In the genomic region with DNA sequence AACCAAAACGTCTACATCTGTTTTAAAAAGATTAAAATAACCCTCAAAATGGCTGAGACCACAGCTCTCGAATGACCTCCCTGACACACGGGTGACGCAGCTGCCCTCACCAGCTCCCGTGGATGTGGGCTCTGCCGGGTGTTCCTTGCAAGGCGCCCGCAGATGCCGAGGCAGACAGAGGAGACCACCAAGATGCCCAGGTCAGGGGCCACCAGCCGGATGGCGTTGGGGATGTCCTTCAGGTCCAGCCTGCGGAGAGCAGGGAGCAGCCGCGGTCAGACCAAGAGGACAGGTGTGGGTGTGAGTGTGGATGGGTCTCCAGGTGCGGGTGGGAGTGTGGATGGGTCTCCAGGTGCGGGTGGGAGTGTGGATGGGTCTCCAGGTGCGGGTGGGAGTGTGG, we compare ENCODE assay signal across 31 cellular contexts. TPM values are rescaled to one million over a fixed set of nuclear protein-coding genes. Genes with fewer than 3 reads are reported as not detected.
"Had no signal": no experiment of that assay in that cellular context is flagged by ENCODE, and none has a peak within 500 bp of the region (broad histone marks: within the 10 kb centered on the region; RNA-seq: fewer than 3 reads in every experiment).

No MANE protein-coding gene starts in this region.

- H3K27ac ChIP-seq: colonic mucosa, esophagus squamous epithelium, heart right ventricle, left lung, parathyroid adenoma, prostate gland, right atrium auricular region, testis, tibial artery, upper lobe of left lung had no signal

- H3K9me3 Mint-ChIP-seq: dendritic cell treated with granulocyte-macrophage colony-stimulating factor and Interleukin-4, amounts not matched to agents 40 ng/mL and 50 ng/mL, for 4 days; mesothelial cell of epicardium; naive B cell; natural killer cell treated with Interleukin-12 subunit alpha and Interleukin-12 subunit beta and Interleukin-15 and Interleukin-18, amount 100 ng/mL, for 72 hours; neural crest cell; stimulated activated effector memory CD8-positive, alpha-beta T cell treated with anti-CD3 and anti-CD28 coated beads, Interleukin-12 subunit alpha, Interleukin-12 subunit beta, amount 100 ng/mL, for 72 hours had no signal

- H3K4me3 ChIP-seq: colonic mucosa, esophagus squamous epithelium, heart right ventricle, left lung, mucosa of descending colon, prostate gland, right atrium auricular region, smooth muscle cell, testis, tibial artery, upper lobe of left lung had no signal

- H3K4me3 Mint-ChIP-seq: dendritic cell treated with granulocyte-macrophage colony-stimulating factor and Interleukin-4, amounts not matched to agents 40 ng/mL and 50 ng/mL, for 4 days; mesothelial cell of epicardium; natural killer cell treated with Interleukin-12 subunit alpha and Interleukin-12 subunit beta and Interleukin-15 and Interleukin-18, amount 100 ng/mL, for 72 hours; neural crest cell; stimulated activated effector memory CD8-positive, alpha-beta T cell treated with anti-CD3 and anti-CD28 coated beads, Interleukin-12 subunit alpha, Interleukin-12 subunit beta, amount 100 ng/mL, for 72 hours had no signal

- H3K27me3 Mint-ChIP-seq: dendritic cell treated with granulocyte-macrophage colony-stimulating factor and Interleukin-4, amounts not matched to agents 40 ng/mL and 50 ng/mL, for 4 days; naive B cell; natural killer cell treated with Interleukin-12 subunit alpha and Interleukin-12 subunit beta and Interleukin-15 and Interleukin-18, amount 100 ng/mL, for 72 hours had no signal

- H3K4me1 Mint-ChIP-seq: mesothelial cell of epicardium, neural crest cell had no signal

- H3K9me3 ChIP-seq: colonic mucosa, esophagus squamous epithelium, heart right ventricle, left lung, mucosa of descending colon, prostate gland, right atrium auricular region, testis, tibial artery, upper lobe of left lung had no signal

- H3K27me3 ChIP-seq: colonic mucosa, esophagus squamous epithelium, heart right ventricle, left lung, right atrium auricular region, testis, tibial artery, upper lobe of left lung had no signal

- H3K36me3 Mint-ChIP-seq: mesothelial cell of epicardium; naive B cell; natural killer cell treated with Interleukin-12 subunit alpha and Interleukin-12 subunit beta and Interleukin-15 and Interleukin-18, amount 100 ng/mL, for 72 hours had no signal

- DNase-seq: colonic mucosa; effector memory CD4-positive, alpha-beta T cell; erythroblast; esophagus squamous epithelium; foreskin melanocyte; glutamatergic neuron; heart right ventricle; hippocampal formation; left cardiac atrium; left lung; mesenchymal stem cell; mucosa of descending colon; naive B cell; stimulated activated CD4-positive, alpha-beta T cell treated with anti-CD3 and anti-CD28 coated beads, Interleukin-2, amount 100 ng/mL, for 24 hours; stimulated activated CD4-positive, alpha-beta T cell treated with anti-CD3 and anti-CD28 coated beads, Interleukin-4, amount 100 ng/mL, for 24 hours; stimulated activated naive CD8-positive, alpha-beta T cell treated with anti-CD3 and anti-CD28 coated beads, Interleukin-15, Interleukin-2, amounts not matched to agents 100 U/mL and 50 U/mL, for 24 hours; substantia nigra; testis; tibial artery had no signal

- H3K36me3 ChIP-seq: colonic mucosa, prostate gland, right atrium auricular region had no signal

- ATAC-seq: heart right ventricle; left cardiac atrium; left lung; mucosa of descending colon; natural killer cell treated with Interleukin-12 subunit alpha and Interleukin-12 subunit beta and Interleukin-15 and Interleukin-18, amount 100 ng/mL, for 72 hours; sciatic nerve; stimulated activated effector memory CD8-positive, alpha-beta T cell treated with anti-CD3 and anti-CD28 coated beads, Interleukin-12 subunit alpha, Interleukin-12 subunit beta, amount 100 ng/mL, for 72 hours; stimulated activated naive CD8-positive, alpha-beta T cell treated with anti-CD3 and anti-CD28 coated beads, Interleukin-15, Interleukin-2, amounts not matched to agents 100 U/mL and 50 U/mL, for 24 hours had no signal

- H3K27ac Mint-ChIP-seq: dendritic cell treated with granulocyte-macrophage colony-stimulating factor and Interleukin-4, amounts not matched to agents 40 ng/mL and 50 ng/mL, for 4 days; mesothelial cell of epicardium; naive B cell; natural killer cell treated with Interleukin-12 subunit alpha and Interleukin-12 subunit beta and Interleukin-15 and Interleukin-18, amount 100 ng/mL, for 72 hours; stimulated activated effector memory CD8-positive, alpha-beta T cell treated with anti-CD3 and anti-CD28 coated beads, Interleukin-12 subunit alpha, Interleukin-12 subunit beta, amount 100 ng/mL, for 72 hours had no signal

RNA-seq across cellular contexts. Expression of a gene that starts 55.1 kb away (rescaled TPM):
- total RNA-seq: neural crest cell, osteoblast had no signal
